Comparison of ENCODE assay signal across 1 cellular context in the genomic region with DNA sequence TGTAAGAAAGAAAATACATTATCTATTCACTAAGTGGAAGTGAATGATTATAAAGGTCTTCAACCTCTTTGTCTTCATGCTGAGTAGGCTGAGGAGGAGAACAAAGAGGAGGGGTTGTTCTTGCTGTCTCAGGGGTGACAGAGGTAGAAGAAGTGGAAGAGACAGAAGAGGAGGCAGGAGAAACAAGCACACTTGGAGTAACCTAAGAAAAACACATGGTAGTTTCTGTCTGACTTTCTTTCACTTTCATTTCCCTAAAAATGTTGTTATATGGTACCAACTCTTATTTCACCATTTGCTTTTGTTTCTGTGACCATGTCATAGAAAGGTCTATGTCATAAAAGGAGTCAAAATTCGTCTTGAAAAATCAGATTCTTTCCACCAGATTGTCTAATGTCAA.
TF ChIP-seq lines count a peak whose summit lies in the region.

No MANE protein-coding gene starts in this region.

TF ChIP-seq in WTC11, 78 proteins besides CTCF, POLR2A, EP300 and RAD21 (continued from another document):
- TF ChIP-seq, protein P1, sequence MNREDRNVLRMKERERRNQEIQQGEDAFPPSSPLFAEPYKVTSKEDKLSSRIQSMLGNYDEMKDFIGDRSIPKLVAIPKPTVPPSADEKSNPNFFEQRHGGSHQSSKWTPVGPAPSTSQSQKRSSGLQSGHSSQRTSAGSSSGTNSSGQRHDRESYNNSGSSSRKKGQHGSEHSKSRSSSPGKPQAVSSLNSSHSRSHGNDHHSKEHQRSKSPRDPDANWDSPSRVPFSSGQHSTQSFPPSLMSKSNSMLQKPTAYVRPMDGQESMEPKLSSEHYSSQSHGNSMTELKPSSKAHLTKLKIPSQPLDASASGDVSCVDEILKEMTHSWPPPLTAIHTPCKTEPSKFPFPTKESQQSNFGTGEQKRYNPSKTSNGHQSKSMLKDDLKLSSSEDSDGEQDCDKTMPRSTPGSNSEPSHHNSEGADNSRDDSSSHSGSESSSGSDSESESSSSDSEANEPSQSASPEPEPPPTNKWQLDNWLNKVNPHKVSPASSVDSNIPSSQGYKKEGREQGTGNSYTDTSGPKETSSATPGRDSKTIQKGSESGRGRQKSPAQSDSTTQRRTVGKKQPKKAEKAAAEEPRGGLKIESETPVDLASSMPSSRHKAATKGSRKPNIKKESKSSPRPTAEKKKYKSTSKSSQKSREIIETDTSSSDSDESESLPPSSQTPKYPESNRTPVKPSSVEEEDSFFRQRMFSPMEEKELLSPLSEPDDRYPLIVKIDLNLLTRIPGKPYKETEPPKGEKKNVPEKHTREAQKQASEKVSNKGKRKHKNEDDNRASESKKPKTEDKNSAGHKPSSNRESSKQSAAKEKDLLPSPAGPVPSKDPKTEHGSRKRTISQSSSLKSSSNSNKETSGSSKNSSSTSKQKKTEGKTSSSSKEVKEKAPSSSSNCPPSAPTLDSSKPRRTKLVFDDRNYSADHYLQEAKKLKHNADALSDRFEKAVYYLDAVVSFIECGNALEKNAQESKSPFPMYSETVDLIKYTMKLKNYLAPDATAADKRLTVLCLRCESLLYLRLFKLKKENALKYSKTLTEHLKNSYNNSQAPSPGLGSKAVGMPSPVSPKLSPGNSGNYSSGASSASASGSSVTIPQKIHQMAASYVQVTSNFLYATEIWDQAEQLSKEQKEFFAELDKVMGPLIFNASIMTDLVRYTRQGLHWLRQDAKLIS (CRISPR knock-in tag; IDR thresholded peaks at IDR 0.05; ENCODE audit: borderline replicate concordance) = no peak
- TF ChIP-seq JAZF1 (CRISPR knock-in tag; IDR thresholded peaks at IDR 0.05) (no peak), EMX1 (CRISPR knock-in tag; IDR thresholded peaks at IDR 0.05) (no peak)
- TF ChIP-seq, protein P2, sequence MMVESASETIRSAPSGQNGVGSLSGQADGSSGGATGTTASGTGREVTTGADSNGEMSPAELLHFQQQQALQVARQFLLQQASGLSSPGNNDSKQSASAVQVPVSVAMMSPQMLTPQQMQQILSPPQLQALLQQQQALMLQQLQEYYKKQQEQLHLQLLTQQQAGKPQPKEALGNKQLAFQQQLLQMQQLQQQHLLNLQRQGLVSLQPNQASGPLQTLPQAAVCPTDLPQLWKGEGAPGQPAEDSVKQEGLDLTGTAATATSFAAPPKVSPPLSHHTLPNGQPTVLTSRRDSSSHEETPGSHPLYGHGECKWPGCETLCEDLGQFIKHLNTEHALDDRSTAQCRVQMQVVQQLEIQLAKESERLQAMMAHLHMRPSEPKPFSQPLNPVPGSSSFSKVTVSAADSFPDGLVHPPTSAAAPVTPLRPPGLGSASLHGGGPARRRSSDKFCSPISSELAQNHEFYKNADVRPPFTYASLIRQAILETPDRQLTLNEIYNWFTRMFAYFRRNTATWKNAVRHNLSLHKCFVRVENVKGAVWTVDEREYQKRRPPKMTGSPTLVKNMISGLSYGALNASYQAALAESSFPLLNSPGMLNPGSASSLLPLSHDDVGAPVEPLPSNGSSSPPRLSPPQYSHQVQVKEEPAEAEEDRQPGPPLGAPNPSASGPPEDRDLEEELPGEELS (CRISPR knock-in tag; IDR thresholded peaks at IDR 0.05) = no peak
- TF ChIP-seq, protein P3, sequence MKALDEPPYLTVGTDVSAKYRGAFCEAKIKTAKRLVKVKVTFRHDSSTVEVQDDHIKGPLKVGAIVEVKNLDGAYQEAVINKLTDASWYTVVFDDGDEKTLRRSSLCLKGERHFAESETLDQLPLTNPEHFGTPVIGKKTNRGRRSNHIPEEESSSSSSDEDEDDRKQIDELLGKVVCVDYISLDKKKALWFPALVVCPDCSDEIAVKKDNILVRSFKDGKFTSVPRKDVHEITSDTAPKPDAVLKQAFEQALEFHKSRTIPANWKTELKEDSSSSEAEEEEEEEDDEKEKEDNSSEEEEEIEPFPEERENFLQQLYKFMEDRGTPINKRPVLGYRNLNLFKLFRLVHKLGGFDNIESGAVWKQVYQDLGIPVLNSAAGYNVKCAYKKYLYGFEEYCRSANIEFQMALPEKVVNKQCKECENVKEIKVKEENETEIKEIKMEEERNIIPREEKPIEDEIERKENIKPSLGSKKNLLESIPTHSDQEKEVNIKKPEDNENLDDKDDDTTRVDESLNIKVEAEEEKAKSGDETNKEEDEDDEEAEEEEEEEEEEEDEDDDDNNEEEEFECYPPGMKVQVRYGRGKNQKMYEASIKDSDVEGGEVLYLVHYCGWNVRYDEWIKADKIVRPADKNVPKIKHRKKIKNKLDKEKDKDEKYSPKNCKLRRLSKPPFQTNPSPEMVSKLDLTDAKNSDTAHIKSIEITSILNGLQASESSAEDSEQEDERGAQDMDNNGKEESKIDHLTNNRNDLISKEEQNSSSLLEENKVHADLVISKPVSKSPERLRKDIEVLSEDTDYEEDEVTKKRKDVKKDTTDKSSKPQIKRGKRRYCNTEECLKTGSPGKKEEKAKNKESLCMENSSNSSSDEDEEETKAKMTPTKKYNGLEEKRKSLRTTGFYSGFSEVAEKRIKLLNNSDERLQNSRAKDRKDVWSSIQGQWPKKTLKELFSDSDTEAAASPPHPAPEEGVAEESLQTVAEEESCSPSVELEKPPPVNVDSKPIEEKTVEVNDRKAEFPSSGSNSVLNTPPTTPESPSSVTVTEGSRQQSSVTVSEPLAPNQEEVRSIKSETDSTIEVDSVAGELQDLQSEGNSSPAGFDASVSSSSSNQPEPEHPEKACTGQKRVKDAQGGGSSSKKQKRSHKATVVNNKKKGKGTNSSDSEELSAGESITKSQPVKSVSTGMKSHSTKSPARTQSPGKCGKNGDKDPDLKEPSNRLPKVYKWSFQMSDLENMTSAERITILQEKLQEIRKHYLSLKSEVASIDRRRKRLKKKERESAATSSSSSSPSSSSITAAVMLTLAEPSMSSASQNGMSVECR (CRISPR knock-in tag; IDR thresholded peaks at IDR 0.05; ENCODE audit: borderline replicate concordance) = no peak
- TF ChIP-seq, protein P4, sequence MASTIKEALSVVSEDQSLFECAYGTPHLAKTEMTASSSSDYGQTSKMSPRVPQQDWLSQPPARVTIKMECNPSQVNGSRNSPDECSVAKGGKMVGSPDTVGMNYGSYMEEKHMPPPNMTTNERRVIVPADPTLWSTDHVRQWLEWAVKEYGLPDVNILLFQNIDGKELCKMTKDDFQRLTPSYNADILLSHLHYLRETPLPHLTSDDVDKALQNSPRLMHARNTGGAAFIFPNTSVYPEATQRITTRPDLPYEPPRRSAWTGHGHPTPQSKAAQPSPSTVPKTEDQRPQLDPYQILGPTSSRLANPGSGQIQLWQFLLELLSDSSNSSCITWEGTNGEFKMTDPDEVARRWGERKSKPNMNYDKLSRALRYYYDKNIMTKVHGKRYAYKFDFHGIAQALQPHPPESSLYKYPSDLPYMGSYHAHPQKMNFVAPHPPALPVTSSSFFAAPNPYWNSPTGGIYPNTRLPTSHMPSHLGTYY (CRISPR knock-in tag; IDR thresholded peaks at IDR 0.05) = no peak
